21 cellular contexts compared by ENCODE assay signal in the genomic region with DNA sequence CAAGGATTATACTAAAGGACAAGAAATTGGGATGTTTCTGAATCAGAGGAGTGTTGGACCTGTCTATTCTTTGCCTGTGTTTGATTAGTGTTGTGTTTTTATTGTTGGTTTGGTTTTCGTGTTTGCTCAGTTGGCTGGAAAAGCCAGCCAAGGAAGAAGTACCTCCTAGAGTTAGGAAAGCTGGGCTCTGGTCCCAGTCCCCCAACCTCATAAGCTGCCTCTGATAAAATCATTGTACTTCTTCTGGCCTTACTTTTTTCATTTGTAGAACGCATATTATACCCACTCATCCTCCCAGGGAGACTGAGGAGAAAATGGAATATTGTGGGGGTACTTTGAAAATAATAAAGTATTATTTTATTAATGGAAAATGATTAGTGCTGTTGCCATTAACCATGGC.
"Had no signal": no experiment of that assay in that cellular context is flagged by ENCODE, and none has a peak within 500 bp of the region (broad histone marks: within the 10 kb centered on the region; RNA-seq: fewer than 3 reads in every experiment).

No MANE protein-coding gene starts in this region.

- H3K4me3 ChIP-seq: cardiac muscle cell had no signal

- ATAC-seq: activated naive CD4-positive, alpha-beta T cell treated with anti-CD3 and anti-CD28 coated beads, Interleukin-2, amount 50 U/mL, for 72 hours; activated naive CD8-positive, alpha-beta T cell treated with anti-CD3 and anti-CD28 coated beads, Interleukin-2, amount 50 U/mL, for 24 hours; activated T-cell treated with anti-CD3 and anti-CD28 coated beads, Interleukin-2, amount 50 U/mL, for 4 hours; PC-3; WTC11 had no signal

- DNase-seq: activated CD4-positive, alpha-beta T cell treated with anti-CD3 and anti-CD28 coated beads, Interleukin-2, amount 10 ng/mL, durations not matched to agents 24 days and 14 days; activated CD4-positive, alpha-beta T cell treated with anti-CD3 and anti-CD28 coated beads, Interleukin-2, amount 50 U/mL, for 48 hours; activated CD4-positive, CD25-positive, alpha-beta regulatory T cell treated with anti-CD3 and anti-CD28 coated beads, Interleukin-2, amount 50 U/mL, for 72 hours; activated CD8-positive, alpha-beta memory T cell treated with anti-CD3 and anti-CD28 coated beads for 24 hours; activated effector memory CD4-positive, alpha-beta T cell treated with anti-CD3 and anti-CD28 coated beads, Interleukin-2, amount 50 U/mL, for 16 hours; activated naive CD4-positive, alpha-beta T cell treated with Interleukin-2 at 50 U/mL for 16 hours; activated naive CD8-positive, alpha-beta T cell treated with anti-CD3 and anti-CD28 coated beads, Interleukin-2, amount 50 U/mL, for 24 hours; activated T-cell treated with anti-CD3 and anti-CD28 coated beads, Interleukin-2, amount 50 U/mL, for 4 hours; amniotic stem cell; brain microvascular endothelial cell; Karpas-422; NCI-H1436 treated with DMSO at 0.1 percent for 48 hours; NCI-H1930; NCI-H345; NCI-H510A; NCI-H526 treated with DMSO at 0.1 percent for 48 hours; PC-3; SHP77 treated with DMSO at 0.1 percent for 48 hours had no signal

- H3K27ac ChIP-seq: brain microvascular endothelial cell, cardiac muscle cell had no signal

- H3K27me3 ChIP-seq: brain microvascular endothelial cell had no signal

- H3K36me3 ChIP-seq: brain microvascular endothelial cell, cardiac muscle cell had no signal
